Comparison of ENCODE assay signal across 8 cellular contexts in genomic region chr4:38860788-38861424, GRCh38. TPM values are rescaled to one million over a fixed set of nuclear protein-coding genes. Genes with fewer than 3 reads are reported as not detected.
DNase-seq lines count a peak whose midpoint lies in the region; ATAC-seq and TF ChIP-seq lines count a peak whose summit lies in the region.

No MANE protein-coding gene starts in this region.

- POLR2A ChIA-PET in CD8-positive, alpha-beta T cell (lab: Charles Lee): no interaction called here

- H3K27me3 Mint-ChIP-seq in CD8-positive, alpha-beta T cell (ENCODE audit: low read depth): peaks cover 15% of the 10 kb centered on the region
- H3K27me3 Mint-ChIP-seq in nephron (ENCODE audit: low read depth): no peaks in the 10 kb centered on the region

- no peaks in the 10 kb centered on the region for H3K27me3 ChIP-seq in CD8-positive, alpha-beta T cell (ENCODE audit: insufficient read depth, low read length)
- H3K27me3 ChIP-seq in Karpas-422 (ENCODE audit: low read length): no peaks in the 10 kb centered on the region
- no peaks in the 10 kb centered on the region for H3K27me3 ChIP-seq in colonic mucosa

- H3K36me3 ChIP-seq in CD8-positive, alpha-beta T cell (ENCODE audit: insufficient read depth, low read length): no peaks in the 10 kb centered on the region
- H3K36me3 ChIP-seq in Karpas-422 (ENCODE audit: insufficient read depth, low read length): no peaks in the 10 kb centered on the region
- H3K36me3 ChIP-seq in colonic mucosa: no peaks in the 10 kb centered on the region

- H3K27ac Mint-ChIP-seq in CD8-positive, alpha-beta T cell: no peak overlapping the region
- H3K27ac Mint-ChIP-seq in nephron: no peak overlapping the region

- intact Hi-C loops in CD8-positive, alpha-beta T cell (cut with DNase I, micrococcal nuclease): loop anchor here (1.0 kb wide), 1 partner anchor 102 kb away; no protein-coding TSS in a partner anchor
- intact Hi-C loops in colonic mucosa (cut with DNase I): no loop called here

- no peaks in the 10 kb centered on the region for H3K9me2 ChIP-seq in Karpas-422 (replicated peaks; ENCODE audit: insufficient read depth, low read length)

- H3K4me3 ChIP-seq in CD8-positive, alpha-beta T cell (ENCODE audit: low read depth, low read length): no peak overlapping the region
- H3K4me3 ChIP-seq in Karpas-422 (ENCODE audit: low read length) (no peak overlapping the region), colonic mucosa (no peak overlapping the region)

- H2AFZ ChIP-seq in Karpas-422 (ENCODE audit: low read length): peak overlapping the region; percentile 64; the same call in 1 of the 2 replicates

- H3K9ac ChIP-seq in Karpas-422 (ENCODE audit: low read length) (no peak overlapping the region), colonic mucosa (ENCODE audit: low read depth in 2 of 2, low read length in 2 of 2) (no peak overlapping the region)

- no peaks in the 10 kb centered on the region for H3K36me3 Mint-ChIP-seq in CD8-positive, alpha-beta T cell
- no peaks in the 10 kb centered on the region for H3K36me3 Mint-ChIP-seq in nephron (ENCODE audit: low read depth)

- TF ChIP-seq CTCF in CD8-positive, alpha-beta T cell (IDR thresholded peaks at IDR 0.05): peak; percentile 58
- TF ChIP-seq CTCF in colonic mucosa (IDR thresholded peaks at IDR 0.05) (peak; percentile 86), nephron (IDR thresholded peaks at IDR 0.05; ENCODE audit: unreplicated experiment in 3 of 3) (peak; percentile 44 to 57 (median 54))

- H3K4me2 ChIP-seq in Karpas-422 (ENCODE audit: low read depth, low read length, poor library complexity, severe bottlenecking): peak overlapping the region; percentile 18

- ATAC-seq in CD8-positive, alpha-beta T cell: peak; percentile 39
- ATAC-seq in GM19351 (IDR thresholded peaks at IDR 0.05; ENCODE audit: unreplicated experiment): peak; percentile 55

- DNase-seq in CD8-positive, alpha-beta T cell: peak in 6 of 7 experiments; percentile 33 to 67 (median 53)
- DNase-seq in Karpas-422 (peak; percentile 95), colonic mucosa (peak; percentile 64), DMS114 treated with DMSO at 0.1 percent for 48 hours (lab: John Stamatoyannopoulos, UW; ENCODE audit: unreplicated experiment) (no peak), medulla oblongata (ENCODE audit: extremely low spot score) (no peak)
- peak; percentile 12 to 37 (median 23) for DNase-seq in activated CD4-positive, CD25-positive, alpha-beta regulatory T cell (lab: John Stamatoyannopoulos, UW)

- no peak overlapping the region for H3K4me3 Mint-ChIP-seq in CD8-positive, alpha-beta T cell
- H3K4me3 Mint-ChIP-seq in nephron: no peak overlapping the region

- no peak overlapping the region for H3K27ac ChIP-seq in CD8-positive, alpha-beta T cell (ENCODE audit: low read depth, low read length)
- H3K27ac ChIP-seq in Karpas-422 (ENCODE audit: low read length) (no peak overlapping the region), colonic mucosa (no peak overlapping the region)

- H3K4me1 ChIP-seq in CD8-positive, alpha-beta T cell (ENCODE audit: insufficient read depth, low read length): peaks cover 14% of the 10 kb centered on the region
- H3K4me1 ChIP-seq in Karpas-422 (ENCODE audit: low read length): peaks cover 44% of the 10 kb centered on the region
- H3K4me1 ChIP-seq in colonic mucosa: no peaks in the 10 kb centered on the region

- peaks cover under 1% of the 10 kb centered on the region; the same call in 1 of the 2 replicates for H3K79me2 ChIP-seq in Karpas-422 (ENCODE audit: low read length)

- peaks cover 39% of the 10 kb centered on the region for H3K4me1 Mint-ChIP-seq in CD8-positive, alpha-beta T cell (ENCODE audit: low read depth)
- H3K4me1 Mint-ChIP-seq in nephron: peaks cover 11% of the 10 kb centered on the region

- CTCF ChIA-PET in CD8-positive, alpha-beta T cell (lab: Charles Lee): interaction anchor here (0.6 to 4.0 kb wide), 32 partner anchors 9 to 796 kb away, joined by 3 to 57 read pairs (median 4); no protein-coding TSS in a partner anchor

- H4K20me1 ChIP-seq in Karpas-422 (ENCODE audit: insufficient read depth, low read depth, low read length): no peaks in the 10 kb centered on the region

- H3K9me3 Mint-ChIP-seq in CD8-positive, alpha-beta T cell: no peaks in the 10 kb centered on the region
- no peaks in the 10 kb centered on the region for H3K9me3 Mint-ChIP-seq in nephron

- no peaks in the 10 kb centered on the region for H3K9me3 ChIP-seq in CD8-positive, alpha-beta T cell (ENCODE audit: low read length)
- H3K9me3 ChIP-seq in Karpas-422 (ENCODE audit: low read length): no peaks in the 10 kb centered on the region
- no peaks in the 10 kb centered on the region for H3K9me3 ChIP-seq in colonic mucosa

RNA-seq across cellular contexts. Expression of gene TLR6, which starts 4.3 kb away (rescaled TPM):
- total RNA-seq in CD8-positive, alpha-beta T cell: under 1 TPM; 0.31 to 0.60 TPM
- total RNA-seq in Karpas-422 (2014; rRNA removed; shearing (Covaris generic); ENCODE audit: low replicate concordance): 12.4 and 39.9 TPM in 2 replicates
- total RNA-seq in colonic mucosa: 1 to 10 TPM in 1 of 2 donors, under 1 TPM in 1; 0.44 to 2.2 TPM

RNA-seq across cellular contexts. Expression of gene FAM114A1, which starts 6.7 kb away (rescaled TPM):
- not detected for total RNA-seq in CD8-positive, alpha-beta T cell
- 1.6 and 4.1 TPM in 2 replicates for total RNA-seq in Karpas-422 (2014; rRNA removed; shearing (Covaris generic); ENCODE audit: low replicate concordance)
- 10 to 100 TPM; 76.3 to 88.3 TPM for total RNA-seq in colonic mucosa

RNA-seq across cellular contexts. Expression of gene TLR1, which starts 56.3 kb away (rescaled TPM):
- total RNA-seq in CD8-positive, alpha-beta T cell: 10 to 100 TPM; 10.1 to 13.4 TPM
- 36.0 and 103 TPM in 2 replicates for total RNA-seq in Karpas-422 (2014; rRNA removed; shearing (Covaris generic); ENCODE audit: low replicate concordance)
- total RNA-seq in colonic mucosa: 1 to 10 TPM; 1.2 to 4.7 TPM

Comparison
In these comparisons a context has a peak if more than half of its experiments do, and no peak if none do; other contexts are left out.
1. DNase-seq: peak in CD8-positive, alpha-beta T cell (6 of 7), Karpas-422 (single experiment), activated CD4-positive, CD25-positive, alpha-beta regulatory T cell (4 of 4) and colonic mucosa (single experiment); none in DMS114 treated with DMSO at 0.1 percent for 48 hours (single experiment) and medulla oblongata (single experiment).
2. RNA of gene FAM114A1, which starts 6.7 kb away (total RNA-seq): 76.3 to 88.3 TPM in colonic mucosa; 1.6 to 4.1 TPM in Karpas-422 and not detected in CD8-positive, alpha-beta T cell; every median in the first group is over 10 times any median in the second.
3. Peak in every context shown above with its lines, with median percentiles within 50 percentile points of each other: CTCF ChIP-seq.